13 cellular contexts compared by ENCODE assay signal in genomic region chr11:12214751-12215150, GRCh38.
DNase-seq lines count a peak whose midpoint lies in the region; ATAC-seq and TF ChIP-seq lines count a peak whose summit lies in the region.
"Had no signal": no experiment of that assay in that cellular context is flagged by ENCODE, and none has a peak within 500 bp of the region (broad histone marks: within the 10 kb centered on the region; RNA-seq: fewer than 3 reads in every experiment).

No MANE protein-coding gene starts in this region.

- H3K27ac ChIP-seq in brain microvascular endothelial cell, result peak overlapping the region; percentile 0

- no peak overlapping the region for H3K4me3 ChIP-seq in AG10803 (ENCODE audit: low read length)
- no peak overlapping the region for H3K4me3 ChIP-seq in brain microvascular endothelial cell (ENCODE audit: low read depth, low read length)
- H3K4me3 ChIP-seq in lower leg skin (ENCODE audit: low read depth, poor library complexity, severe bottlenecking), result no peak overlapping the region
- H3K4me3 ChIP-seq: breast epithelium had no signal

- no peaks in the 10 kb centered on the region for H3K9me3 Mint-ChIP-seq in natural killer cell

- TF ChIP-seq POLR2A in lower leg skin (IDR thresholded peaks at IDR 0.05), result no peak

- DNase-seq in AG10803 (ENCODE audit: low read depth) (peak; percentile 76), EL (peak; percentile 51), brain microvascular endothelial cell (no peak), natural killer cell (no peak), lower leg skin (ENCODE audit: low spot score in 2 of 2) (no peak), HK-2 (ENCODE audit: unreplicated experiment) (no peak)
- DNase-seq in stimulated activated CD4-positive, alpha-beta T cell treated with anti-CD3 and anti-CD28 coated beads, Interleukin-2, amount 100 ng/mL, for 24 hours, result no peak
- DNase-seq: NCI-H1105 treated with DMSO at 0.1 percent for 48 hours; SHP77; stimulated activated CD4-positive, alpha-beta T cell treated with anti-CD3 and anti-CD28 coated beads, Interleukin-4, amount 100 ng/mL, for 24 hours; stimulated activated naive CD8-positive, alpha-beta T cell treated with anti-CD3 and anti-CD28 coated beads, Interleukin-15, Interleukin-2, amounts not matched to agents 100 U/mL and 50 U/mL, for 24 hours had no signal

- no peak for TF ChIP-seq CTCF in AG10803 (conservative IDR thresholded peaks at IDR 0.05; ENCODE audit: low read length)
- no peak for TF ChIP-seq CTCF in brain microvascular endothelial cell (IDR thresholded peaks at IDR 0.05; ENCODE audit: low read depth, low read length, missing control alignments)
- TF ChIP-seq CTCF in natural killer cell (IDR thresholded peaks at IDR 0.05), result no peak
- TF ChIP-seq CTCF in lower leg skin (IDR thresholded peaks at IDR 0.05), result no peak

- H3K4me1 Mint-ChIP-seq in natural killer cell, result peaks cover 36 to 38% of the 10 kb centered on the region in 2 donors

- peaks cover 4 to 7% of the 10 kb centered on the region in 2 donors for H3K27me3 Mint-ChIP-seq in natural killer cell (ENCODE audit: low read depth in 2 of 2)

- intact Hi-C loops in natural killer cell (cut with micrococcal nuclease), result loop anchor here (5.0 kb wide), 2 partner anchors 127 to 1063 kb away; partner anchors contain the start of gene BMAL1
- intact Hi-C loops in lower leg skin (cut with DNase I; ENCODE audit: low total_unique reads), result no loop called here

- H3K4me3 Mint-ChIP-seq in natural killer cell, result peak overlapping the region; percentile 70

- peaks cover 97% of the 10 kb centered on the region for H3K36me3 ChIP-seq in brain microvascular endothelial cell (replicated peaks)
- H3K36me3 ChIP-seq: breast epithelium had no signal

- no peaks in the 10 kb centered on the region for H3K27me3 ChIP-seq in brain microvascular endothelial cell (replicated peaks)
- H3K27me3 ChIP-seq: breast epithelium had no signal

- in situ Hi-C loops in brain microvascular endothelial cell (cut with HindIII; ENCODE audit: low pct_ligation_motif_present, low sequenced_read_pairs), result no loop called here

- peaks cover 8% of the 10 kb centered on the region for H3K36me3 Mint-ChIP-seq in natural killer cell

- ATAC-seq in natural killer cell, result no peak
- ATAC-seq in GM21381 (IDR thresholded peaks at IDR 0.05; ENCODE audit: unreplicated experiment), result no peak
- ATAC-seq: stimulated activated naive CD8-positive, alpha-beta T cell treated with anti-CD3 and anti-CD28 coated beads, Interleukin-15, Interleukin-2, amounts not matched to agents 100 U/mL and 50 U/mL, for 24 hours had no signal

- peak overlapping the region; percentile 83 to 90 for H3K27ac Mint-ChIP-seq in natural killer cell

Comparison
In these comparisons a context has a peak if more than half of its experiments do, and no peak if none do; other contexts are left out.
1. DNase-seq: peak in AG10803 (single experiment) and EL (single experiment); none in brain microvascular endothelial cell (single experiment), natural killer cell (single experiment), lower leg skin (0 of 2), stimulated activated CD4-positive, alpha-beta T cell treated with anti-CD3 and anti-CD28 coated beads, Interleukin-2, amount 100 ng/mL, for 24 hours (0 of 2) and HK-2 (single experiment).